18 cellular contexts compared by ENCODE assay signal in the genomic region with DNA sequence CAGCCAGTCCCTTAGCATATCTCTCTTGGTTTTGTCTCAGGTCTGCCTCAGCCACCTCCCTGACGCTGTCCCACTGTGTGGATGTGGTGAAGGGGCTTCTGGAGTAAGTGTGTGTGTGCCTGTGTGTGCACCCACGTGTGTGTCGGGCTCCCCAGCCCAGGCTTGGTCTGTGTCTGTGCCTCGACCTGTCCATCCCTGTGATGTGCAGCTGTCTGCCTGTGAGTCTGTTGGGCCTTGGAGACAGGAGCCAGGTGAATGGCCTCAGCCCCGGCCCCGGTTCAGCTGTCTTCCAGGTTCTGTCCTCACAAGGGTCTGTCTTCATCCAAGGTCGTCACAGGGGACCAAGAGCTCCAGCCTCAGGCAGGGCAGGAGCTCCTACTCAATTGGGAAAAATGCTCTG. TPM values are rescaled to one million over a fixed set of nuclear protein-coding genes. Genes with fewer than 3 reads are reported as not detected.
DNase-seq lines count a peak whose midpoint lies in the region; ATAC-seq and TF ChIP-seq lines count a peak whose summit lies in the region.
"Had no signal": no experiment of that assay in that cellular context is flagged by ENCODE, and none has a peak within 500 bp of the region (broad histone marks: within the 10 kb centered on the region; RNA-seq: fewer than 3 reads in every experiment).

No MANE protein-coding gene starts in this region.

- H3K4me1 ChIP-seq in IMR-90 (ENCODE audit: control insufficient read depth, insufficient read depth, low read length) (peaks cover 9% of the 10 kb centered on the region), neutrophil (ENCODE audit: control insufficient read depth in 1 of 2, insufficient read depth in 1 of 2, low read depth in 1 of 2, low read length in 1 of 2) (peaks cover 42 to 62% of the 10 kb centered on the region in 2 experiments)

- H2AK9ac ChIP-seq in IMR-90 (replicated peaks; ENCODE audit: low read depth, low read length, poor library complexity): peak overlapping the region; percentile 72

- TF ChIP-seq CTCF in Calu3 (IDR thresholded peaks at IDR 0.05; ENCODE audit: unreplicated experiment) (no peak), IMR-90 (conservative IDR thresholded peaks at IDR 0.05; ENCODE audit: low read depth, low read length) (no peak), neutrophil (IDR thresholded peaks at IDR 0.05) (no peak)

- 72% methylated on average over 6 of the region's 7 CpGs; no CpG with 5 or more reads in 1 of the 2 experiments for WGBS in IMR-90 (ENCODE audit: extremely low coverage in 2 of 2, insufficient read length in 1 of 2), 2 experiments

- no peak overlapping the region for H2BK15ac ChIP-seq in IMR-90 (ENCODE audit: low read depth, low read length)

- H4K5ac ChIP-seq in IMR-90 (ENCODE audit: low read depth, low read length): no peak overlapping the region

- H3K9me3 Mint-ChIP-seq in Calu3 (ENCODE audit: low read depth, unreplicated experiment): no peaks in the 10 kb centered on the region
- H3K9me3 Mint-ChIP-seq in central memory CD8-positive, alpha-beta T cell: no peaks in the 10 kb centered on the region
- H3K9me3 Mint-ChIP-seq: activated naive CD4-positive, alpha-beta T cell treated with anti-CD3 and anti-CD28 coated beads, Interleukin-2, amount 10 ng/mL, durations not matched to agents 7 days and 5 days had no signal

- POLR2A ChIA-PET in IMR-90 (lab: Charles Lee; ENCODE audit: unreplicated experiment): no interaction called here

- DNase-seq in Calu3 (no peak), IMR-90 (no peak), NCI-H1417 (lab: John Stamatoyannopoulos, UW) (no peak), erythroblast (lab: John Stamatoyannopoulos, UW) (no peak), RKO (ENCODE audit: low spot score) (no peak), DMS79 treated with DMSO at 0.1 percent for 48 hours (lab: John Stamatoyannopoulos, UW) (no peak)
- DNase-seq in central memory CD8-positive, alpha-beta T cell (ENCODE audit: low spot score in 2 of 2): no peak
- DNase-seq: activated CD4-positive, alpha-beta T cell treated with anti-CD3 and anti-CD28 coated beads for 48 hours; activated naive CD4-positive, alpha-beta T cell treated with anti-CD3 and anti-CD28 coated beads, Interleukin-2, amount 10 ng/mL, durations not matched to agents 7 days and 5 days; glutamatergic neuron; HCEC 1CT; left ventricle myocardium superior; mucosa of descending colon; NCI-H1930; stimulated activated naive CD8-positive, alpha-beta T cell treated with anti-CD3 and anti-CD28 coated beads, Interleukin-15, Interleukin-2, amounts not matched to agents 100 U/mL and 50 U/mL, for 24 hours; trophoblast cell had no signal

- H4K20me1 ChIP-seq in IMR-90 (ENCODE audit: insufficient read depth, low read length): peaks cover 5% of the 10 kb centered on the region; the same call in 1 of the 2 replicates

- BruUV-seq in Calu3 (replicated peaks; lab: Mats Ljungman, UMichigan) (no TSS peak), IMR-90 (replicated peaks; lab: Mats Ljungman, UMichigan) (no TSS peak)

- H3K27me3 ChIP-seq in IMR-90 (ENCODE audit: control insufficient read depth, insufficient read depth, low read length) (no peaks in the 10 kb centered on the region), neutrophil (no peaks in the 10 kb centered on the region)

- H3K14ac ChIP-seq in IMR-90 (replicated peaks; ENCODE audit: low read depth, low read length): no peak overlapping the region

- TF ChIP-seq POLR2A in IMR-90 (IDR thresholded peaks at IDR 0.05; ENCODE audit: low read depth, low read length): no peak
- no peak for TF ChIP-seq POLR2A in erythroblast (IDR thresholded peaks at IDR 0.05; ENCODE audit: low read length)

- no peak overlapping the region for H3K27ac ChIP-seq in IMR-90 (ENCODE audit: insufficient read depth, low read length)
- peak overlapping the region; percentile 98 for H3K27ac ChIP-seq in neutrophil

- CTCF ChIA-PET in Calu3 (lab: Charles Lee) (interaction anchor here (0.6 kb wide), 1 partner anchor 27 kb away, joined by 4 read pairs; no protein-coding TSS in a partner anchor), IMR-90 (lab: Yijun Ruan, JAX) (no interaction called here)

- peaks cover 0 to 8% of the 10 kb centered on the region in 2 experiments; a peak in 1 of 4 replicates for H3K79me1 ChIP-seq in IMR-90 (ENCODE audit: low read depth in 1 of 2, low read length in 2 of 2)

- no peaks in the 10 kb centered on the region for H3K9me3 ChIP-seq in IMR-90 (ENCODE audit: control insufficient read depth, insufficient read depth, low read length)
- no peaks in the 10 kb centered on the region for H3K9me3 ChIP-seq in neutrophil
- H3K9me3 ChIP-seq: mucosa of descending colon had no signal

- H3K9ac ChIP-seq in IMR-90 (ENCODE audit: low read depth, low read length): no peak overlapping the region

- H4K91ac ChIP-seq in IMR-90 (ENCODE audit: insufficient read depth, low read depth, low read length): no peak overlapping the region

- H3K4me3 Mint-ChIP-seq in Calu3 (ENCODE audit: low read depth, unreplicated experiment): no peak overlapping the region
- no peak overlapping the region for H3K4me3 Mint-ChIP-seq in central memory CD8-positive, alpha-beta T cell
- H3K4me3 Mint-ChIP-seq: activated naive CD4-positive, alpha-beta T cell treated with anti-CD3 and anti-CD28 coated beads, Interleukin-2, amount 10 ng/mL, durations not matched to agents 7 days and 5 days had no signal

- H2BK5ac ChIP-seq in IMR-90 (ENCODE audit: low read depth, low read length, poor library complexity, severe bottlenecking): no peak overlapping the region

- H3K36me3 ChIP-seq in IMR-90 (ENCODE audit: control insufficient read depth, insufficient read depth, low read length) (no peaks in the 10 kb centered on the region), neutrophil (peaks cover 99% of the 10 kb centered on the region)

- no peak overlapping the region for H3K4ac ChIP-seq in IMR-90 (ENCODE audit: low read depth, low read length)

- H3K56ac ChIP-seq in IMR-90 (ENCODE audit: extremely low read depth, insufficient read depth, low read length): no peak overlapping the region

- H2BK120ac ChIP-seq in IMR-90 (ENCODE audit: low read depth, low read length): no peak overlapping the region

- TF ChIP-seq RAD21 in IMR-90 (IDR thresholded peaks at IDR 0.05; ENCODE audit: low read length): no peak

- H3K4me3 ChIP-seq in IMR-90 (ENCODE audit: insufficient read depth, low read depth, low read length) (no peak overlapping the region), neutrophil (ENCODE audit: low read depth in 1 of 2, low read length in 1 of 2) (no peak overlapping the region)
- H3K4me3 ChIP-seq: mucosa of descending colon had no signal

- peak overlapping the region; percentile 55 for H3K27ac Mint-ChIP-seq in Calu3 (ENCODE audit: unreplicated experiment)
- H3K27ac Mint-ChIP-seq in central memory CD8-positive, alpha-beta T cell (ENCODE audit: low read depth): peak overlapping the region; percentile 75
- H3K27ac Mint-ChIP-seq: activated naive CD4-positive, alpha-beta T cell treated with anti-CD3 and anti-CD28 coated beads, Interleukin-2, amount 10 ng/mL, durations not matched to agents 7 days and 5 days had no signal

- peaks cover 9% of the 10 kb centered on the region for H3K36me3 Mint-ChIP-seq in Calu3 (ENCODE audit: insufficient read depth, unreplicated experiment)
- peaks cover 39% of the 10 kb centered on the region for H3K36me3 Mint-ChIP-seq in central memory CD8-positive, alpha-beta T cell (ENCODE audit: insufficient read depth)

- no peaks in the 10 kb centered on the region for H3K27me3 Mint-ChIP-seq in Calu3 (ENCODE audit: unreplicated experiment)
- no peaks in the 10 kb centered on the region for H3K27me3 Mint-ChIP-seq in central memory CD8-positive, alpha-beta T cell
- H3K27me3 Mint-ChIP-seq: activated naive CD4-positive, alpha-beta T cell treated with anti-CD3 and anti-CD28 coated beads, Interleukin-2, amount 10 ng/mL, durations not matched to agents 7 days and 5 days had no signal

- no peak for ATAC-seq in IMR-90 (ENCODE audit: low read depth)
- no peak for ATAC-seq in central memory CD8-positive, alpha-beta T cell (replicated peaks; ENCODE audit: extremely low read depth, poor library complexity, severe bottlenecking)
- ATAC-seq: left ventricle myocardium superior; mucosa of descending colon; sciatic nerve; stimulated activated naive CD8-positive, alpha-beta T cell treated with anti-CD3 and anti-CD28 coated beads, Interleukin-15, Interleukin-2, amounts not matched to agents 100 U/mL and 50 U/mL, for 24 hours had no signal

- no peak overlapping the region for H2BK20ac ChIP-seq in IMR-90 (ENCODE audit: low read depth, low read length)

- no peak overlapping the region for H3K4me2 ChIP-seq in IMR-90 (ENCODE audit: low read depth, low read length)

- intact Hi-C loops in Calu3 (cut with micrococcal nuclease; ENCODE audit: unreplicated experiment) (no loop called here), IMR-90 (cut with micrococcal nuclease) (no loop called here)

- no peak overlapping the region for H2AK5ac ChIP-seq in IMR-90 (ENCODE audit: low read depth, low read length)

- H4K8ac ChIP-seq in IMR-90 (ENCODE audit: low read depth in 2 of 2, low read length in 2 of 2): no peak overlapping the region

- no peak overlapping the region for H3K18ac ChIP-seq in IMR-90 (ENCODE audit: low read depth, low read length)

- H3K4me1 Mint-ChIP-seq in Calu3 (ENCODE audit: low read depth, unreplicated experiment): no peaks in the 10 kb centered on the region
- H3K4me1 Mint-ChIP-seq in central memory CD8-positive, alpha-beta T cell: peaks cover 21% of the 10 kb centered on the region

- H3K23ac ChIP-seq in IMR-90 (ENCODE audit: low read depth, low read length): no peak overlapping the region

- no peak overlapping the region for H2AFZ ChIP-seq in IMR-90 (replicated peaks; ENCODE audit: low read length, poor library complexity)

- dilution Hi-C loops in IMR-90 (cut with HindIII; ENCODE audit: low sequenced_read_pairs, unreplicated experiment): no loop called here

- in situ Hi-C loops in IMR-90 (cut with MboI; ENCODE audit: low sequenced_read_pairs): no loop called here

- peaks cover 11% of the 10 kb centered on the region for H3K9me1 ChIP-seq in IMR-90 (ENCODE audit: insufficient read depth, low read length)

TF ChIP-seq in IMR-90, 13 proteins besides CTCF, POLR2A, EP300 and RAD21 (continues in another document):
- no peak for TF ChIP-seq RFX5 (IDR thresholded peaks at IDR 0.05; ENCODE audit: low read depth, low read length)

RNA-seq across cellular contexts. Expression of a gene that starts 9.8 kb away (rescaled TPM):
- total RNA-seq in Calu3 (2022): 28.7 and 29.1 TPM in 2 replicates
- total RNA-seq in IMR-90 (2012; rRNA removed): 1.3 and 1.4 TPM in 2 replicates
- 12.2 and 12.7 TPM in 2 replicates for polyA plus RNA-seq in IMR-90 (2012; rRNA removed)
- polyA plus RNA-seq in IMR-90 (2012; cell fraction: cytosol; rRNA removed): 2.9 and 5.8 TPM in 2 replicates
- polyA plus RNA-seq in IMR-90 (2012; cell fraction: nucleus; rRNA removed; ENCODE audit: low replicate concordance): 186 and 227 TPM in 2 replicates

RNA-seq across cellular contexts. Expression of a gene that starts 30.2 kb away (rescaled TPM):
- total RNA-seq in Calu3 (2022): 55.1 and 68.9 TPM in 2 replicates
- total RNA-seq in IMR-90 (2012; rRNA removed): 22.2 and 23.8 TPM in 2 replicates
- polyA plus RNA-seq in IMR-90 (2012; rRNA removed): 32.9 and 37.4 TPM in 2 replicates
- 51.8 and 54.8 TPM in 2 replicates for polyA plus RNA-seq in IMR-90 (2012; cell fraction: cytosol; rRNA removed)
- 18.7 and 29.9 TPM in 2 replicates for polyA plus RNA-seq in IMR-90 (2012; cell fraction: nucleus; rRNA removed; ENCODE audit: low replicate concordance)

Comparison
In these comparisons a context has a peak if more than half of its experiments do, and no peak if none do; other contexts are left out.
1. RNA of a gene that starts 9.8 kb away (total RNA-seq): 28.7 to 29.1 TPM in Calu3; 1.3 to 1.4 TPM in IMR-90; every median in the first group is over 10 times any median in the second.